ENCODE assay signal across 33 cellular contexts in the genomic region with DNA sequence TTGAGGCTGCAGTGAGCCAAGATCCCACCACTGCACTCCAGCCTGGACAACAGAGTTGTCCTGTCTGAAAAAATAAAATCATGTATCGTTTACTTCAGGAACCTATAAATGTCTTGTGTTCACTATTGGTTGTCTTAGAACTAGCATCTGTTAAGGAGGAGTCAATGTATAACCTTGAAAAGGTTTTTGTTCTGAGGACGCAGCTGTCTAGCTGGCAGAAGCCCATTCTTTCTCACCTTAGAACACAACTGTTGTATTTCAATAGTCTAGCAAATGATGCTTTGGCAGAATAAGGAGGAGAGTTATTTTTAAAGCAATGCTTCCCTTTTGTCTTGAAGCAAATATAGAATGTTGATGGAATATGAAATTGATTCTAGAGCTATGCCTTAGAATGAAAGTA.
"Had no signal": no experiment of that assay in that cellular context is flagged by ENCODE, and none has a peak within 500 bp of the region (broad histone marks: within the 10 kb centered on the region; RNA-seq: fewer than 3 reads in every experiment).

No MANE protein-coding gene starts in this region.

- H3K9me3 Mint-ChIP-seq: activated naive CD4-positive, alpha-beta T cell treated with anti-CD3 and anti-CD28 coated beads, Interleukin-2, amount 10 ng/mL, durations not matched to agents 7 days and 5 days; activated naive CD8-positive, alpha-beta T cell treated with anti-CD3 and anti-CD28 coated beads, Interleukin-2, amount 10 ng/mL, durations not matched to agents 7 days and 5 days; activated T-cell treated with anti-CD3 and anti-CD28 coated beads, Interleukin-2, amount 50 U/mL, for 24 hours; activated T-helper 2 cell treated with anti-CD3 and anti-CD28 coated beads, Interferon-gamma antibody, Interleukin-2, Interleukin-4, amounts not matched to agents 10 μg/mL and 5 μg/mL and 100 μg/mL, durations not matched to agents 14 hours and 24 hours and 36 hours; central memory CD8-positive, alpha-beta T cell; T-helper 1 cell treated with Interleukin-12 subunit alpha and Interleukin-12 subunit beta and Interleukin-4 antibody, amounts not matched to agents 30 μg/mL and 1 μg/mL, for 36 hours; T-helper 2 cell treated with Interferon-gamma antibody and Interleukin-4, amounts not matched to agents 5 μg/mL and 100 μg/mL, for 36 hours had no signal

- H3K4me3 Mint-ChIP-seq: activated CD4-positive, alpha-beta memory T cell treated with anti-CD3 and anti-CD28 coated beads, Interleukin-2, amount 10 ng/mL, durations not matched to agents 7 days and 5 days; activated CD4-positive, alpha-beta T cell treated with anti-CD3 and anti-CD28 coated beads for 36 hours; activated CD4-positive, alpha-beta T cell treated with anti-CD3 and anti-CD28 coated beads, Interleukin-2, amount 10 ng/mL, durations not matched to agents 7 days and 5 days; activated CD8-positive, alpha-beta memory T cell treated with anti-CD3 and anti-CD28 coated beads, Interleukin-2, amount 10 ng/mL, durations not matched to agents 7 days and 5 days; activated CD8-positive, alpha-beta T cell treated with anti-CD3 and anti-CD28 coated beads, Interleukin-2, amount 10 ng/mL, durations not matched to agents 7 days and 5 days; activated naive CD4-positive, alpha-beta T cell treated with anti-CD3 and anti-CD28 coated beads, Interleukin-2, amount 10 ng/mL, durations not matched to agents 7 days and 5 days; activated naive CD4-positive, alpha-beta T cell treated with anti-CD3 and anti-CD28 coated beads, Interleukin-2, amount 50 U/mL, for 24 hours; activated naive CD8-positive, alpha-beta T cell; activated naive CD8-positive, alpha-beta T cell treated with anti-CD3 and anti-CD28 coated beads, Interleukin-2, amount 10 ng/mL, durations not matched to agents 7 days and 5 days; activated naive CD8-positive, alpha-beta T cell treated with anti-CD3 and anti-CD28 coated beads, Interleukin-2, amount 50 U/mL, for 24 hours; activated T-cell treated with anti-CD3 and anti-CD28 coated beads, Interleukin-2, amount 50 U/mL, for 24 hours; brain; central memory CD8-positive, alpha-beta T cell; T-helper 1 cell treated with Interleukin-12 subunit alpha and Interleukin-12 subunit beta and Interleukin-4 antibody, amounts not matched to agents 30 μg/mL and 1 μg/mL, for 36 hours; T-helper 2 cell treated with Interferon-gamma antibody and Interleukin-4, amounts not matched to agents 5 μg/mL and 100 μg/mL, for 36 hours had no signal

- H3K27me3 Mint-ChIP-seq: activated CD4-positive, alpha-beta memory T cell treated with anti-CD3 and anti-CD28 coated beads, Interleukin-2, amount 10 ng/mL, durations not matched to agents 7 days and 5 days; activated CD4-positive, alpha-beta T cell treated with anti-CD3 and anti-CD28 coated beads for 36 hours; activated CD4-positive, alpha-beta T cell treated with anti-CD3 and anti-CD28 coated beads, Interleukin-2, amount 10 ng/mL, durations not matched to agents 7 days and 5 days; activated CD8-positive, alpha-beta memory T cell treated with anti-CD3 and anti-CD28 coated beads, Interleukin-2, amount 10 ng/mL, durations not matched to agents 7 days and 5 days; activated naive CD4-positive, alpha-beta T cell treated with anti-CD3 and anti-CD28 coated beads, Interleukin-2, amount 10 ng/mL, durations not matched to agents 7 days and 5 days; activated naive CD4-positive, alpha-beta T cell treated with anti-CD3 and anti-CD28 coated beads, Interleukin-2, amount 50 U/mL, for 24 hours; activated naive CD8-positive, alpha-beta T cell; activated naive CD8-positive, alpha-beta T cell treated with anti-CD3 and anti-CD28 coated beads, Interleukin-2, amount 10 ng/mL, durations not matched to agents 7 days and 5 days; activated naive CD8-positive, alpha-beta T cell treated with anti-CD3 and anti-CD28 coated beads, Interleukin-2, amount 50 U/mL, for 24 hours; activated T-cell treated with anti-CD3 and anti-CD28 coated beads, Interleukin-2, amount 50 U/mL, for 24 hours; brain; central memory CD8-positive, alpha-beta T cell had no signal

- H3K4me1 Mint-ChIP-seq: activated CD4-positive, alpha-beta memory T cell treated with anti-CD3 and anti-CD28 coated beads, Interleukin-2, amount 10 ng/mL, durations not matched to agents 7 days and 5 days; activated CD8-positive, alpha-beta memory T cell treated with anti-CD3 and anti-CD28 coated beads, Interleukin-2, amount 10 ng/mL, durations not matched to agents 7 days and 5 days; activated naive CD4-positive, alpha-beta T cell treated with anti-CD3 and anti-CD28 coated beads, Interleukin-2, amount 10 ng/mL, durations not matched to agents 7 days and 5 days had no signal

- ATAC-seq: activated CD4-positive, alpha-beta T cell treated with anti-CD3 and anti-CD28 coated beads for 36 hours; activated CD4-positive, CD25-positive, alpha-beta regulatory T cell treated with anti-CD3 and anti-CD28 coated beads, Interleukin-2, amount 50 U/mL, for 24 hours; activated CD8-positive, alpha-beta memory T cell treated with anti-CD3 and anti-CD28 coated beads, Interleukin-2, amount 10 ng/mL, durations not matched to agents 7 days and 5 days; activated CD8-positive, alpha-beta T cell treated with anti-CD3 and anti-CD28 coated beads, Interleukin-2, amount 10 ng/mL, durations not matched to agents 7 days and 5 days; activated naive CD8-positive, alpha-beta T cell treated with anti-CD3 and anti-CD28 coated beads, Interleukin-2, amount 50 U/mL, for 24 hours had no signal

- H3K27ac Mint-ChIP-seq: activated CD4-positive, alpha-beta memory T cell treated with anti-CD3 and anti-CD28 coated beads, Interleukin-2, amount 10 ng/mL, durations not matched to agents 7 days and 5 days; activated CD4-positive, alpha-beta T cell treated with anti-CD3 and anti-CD28 coated beads for 36 hours; activated CD4-positive, alpha-beta T cell treated with anti-CD3 and anti-CD28 coated beads, Interleukin-2, amount 10 ng/mL, durations not matched to agents 7 days and 5 days; activated CD8-positive, alpha-beta memory T cell treated with anti-CD3 and anti-CD28 coated beads, Interleukin-2, amount 10 ng/mL, durations not matched to agents 7 days and 5 days; activated CD8-positive, alpha-beta T cell treated with anti-CD3 and anti-CD28 coated beads, Interleukin-2, amount 10 ng/mL, durations not matched to agents 7 days and 5 days; activated naive CD4-positive, alpha-beta T cell treated with anti-CD3 and anti-CD28 coated beads, Interleukin-2, amount 10 ng/mL, durations not matched to agents 7 days and 5 days; activated naive CD4-positive, alpha-beta T cell treated with anti-CD3 and anti-CD28 coated beads, Interleukin-2, amount 50 U/mL, for 24 hours; activated naive CD8-positive, alpha-beta T cell; activated naive CD8-positive, alpha-beta T cell treated with anti-CD3 and anti-CD28 coated beads, Interleukin-2, amount 10 ng/mL, durations not matched to agents 7 days and 5 days; activated naive CD8-positive, alpha-beta T cell treated with anti-CD3 and anti-CD28 coated beads, Interleukin-2, amount 50 U/mL, for 24 hours; activated T-cell treated with anti-CD3 and anti-CD28 coated beads, Interleukin-2, amount 50 U/mL, for 24 hours; activated T-helper 2 cell treated with anti-CD3 and anti-CD28 coated beads, Interferon-gamma antibody, Interleukin-2, Interleukin-4, amounts not matched to agents 10 μg/mL and 5 μg/mL and 100 μg/mL, durations not matched to agents 14 hours and 24 hours and 36 hours; T-helper 1 cell treated with Interleukin-12 subunit alpha and Interleukin-12 subunit beta and Interleukin-4 antibody, amounts not matched to agents 30 μg/mL and 1 μg/mL, for 36 hours; T-helper 2 cell treated with Interferon-gamma antibody and Interleukin-4, amounts not matched to agents 5 μg/mL and 100 μg/mL, for 36 hours had no signal

- H3K36me3 Mint-ChIP-seq: activated CD8-positive, alpha-beta memory T cell treated with anti-CD3 and anti-CD28 coated beads, Interleukin-2, amount 10 ng/mL, durations not matched to agents 7 days and 5 days had no signal

- DNase-seq: activated CD4-positive, alpha-beta memory T cell treated with anti-CD3 and anti-CD28 coated beads, Interleukin-2, amount 10 ng/mL, durations not matched to agents 7 days and 5 days; activated CD4-positive, alpha-beta T cell treated with anti-CD3 and anti-CD28 coated beads for 1 hour; activated CD4-positive, alpha-beta T cell treated with anti-CD3 and anti-CD28 coated beads for 36 hours; activated CD4-positive, alpha-beta T cell treated with anti-CD3 and anti-CD28 coated beads for 48 hours; activated CD4-positive, alpha-beta T cell treated with anti-CD3 and anti-CD28 coated beads, Interleukin-2, amount 10 ng/mL, durations not matched to agents 7 days and 5 days; activated CD4-positive, alpha-beta T cell treated with anti-CD3 and anti-CD28 coated beads, Interleukin-2, amount 50 U/mL, for 48 hours; activated CD4-positive, CD25-positive, alpha-beta regulatory T cell; activated CD8-positive, alpha-beta memory T cell treated with anti-CD3 and anti-CD28 coated beads for 24 hours; activated CD8-positive, alpha-beta memory T cell treated with anti-CD3 and anti-CD28 coated beads, Interleukin-2, amount 10 ng/mL, durations not matched to agents 7 days and 5 days; activated CD8-positive, alpha-beta memory T cell treated with anti-CD3 and anti-CD28 coated beads, Interleukin-2, amount 50 U/mL, for 48 hours; activated CD8-positive, alpha-beta T cell treated with anti-CD3 and anti-CD28 coated beads, Interleukin-2, amount 10 ng/mL, durations not matched to agents 7 days and 5 days; activated effector memory CD4-positive, alpha-beta T cell treated with Interleukin-2 at 50 U/mL for 16 hours; activated gamma-delta T cell; activated naive CD4-positive, alpha-beta T cell treated with anti-CD3 and anti-CD28 coated beads, Interleukin-2, amount 10 ng/mL, durations not matched to agents 7 days and 5 days; activated naive CD4-positive, alpha-beta T cell treated with Interleukin-2 at 50 U/mL for 16 hours; activated naive CD8-positive, alpha-beta T cell treated with anti-CD3 and anti-CD28 coated beads, Interleukin-2, amount 10 ng/mL, durations not matched to agents 7 days and 5 days; activated naive CD8-positive, alpha-beta T cell treated with anti-CD3 and anti-CD28 coated beads, Interleukin-2, amount 50 U/mL, for 24 hours; activated T-cell treated with anti-CD3 and anti-CD28 coated beads, Interleukin-2, amount 50 U/mL, for 24 hours; activated T-cell treated with anti-CD3 and anti-CD28 coated beads, Interleukin-2, amount 50 U/mL, for 48 hours; amygdala; anterior cingulate cortex; caudate nucleus; cerebellar nuclear complex; T-helper 2 cell; T-helper 9 cell had no signal
